ENCODE assay signal across 14 cellular contexts in genomic region chr10:121080324-121080807, GRCh38.
DNase-seq lines count a peak whose midpoint lies in the region; ATAC-seq and TF ChIP-seq lines count a peak whose summit lies in the region.
"Had no signal": no experiment of that assay in that cellular context is flagged by ENCODE, and none has a peak within 500 bp of the region (broad histone marks: within the 10 kb centered on the region; RNA-seq: fewer than 3 reads in every experiment).

No MANE protein-coding gene starts in this region.

- H3K36me3 ChIP-seq in HEK293 (ENCODE audit: control insufficient read depth in 2 of 2, insufficient read depth in 1 of 2, low read length in 2 of 2): no peaks in the 10 kb centered on the region
- no peaks in the 10 kb centered on the region for H3K36me3 ChIP-seq in neural progenitor cell

- H3K4me3 Mint-ChIP-seq in glutamatergic neuron (ENCODE audit: unreplicated experiment): peak overlapping the region; percentile 11
- no peak overlapping the region for H3K4me3 Mint-ChIP-seq in neural progenitor cell
- H3K4me3 Mint-ChIP-seq in naive thymus-derived CD8-positive, alpha-beta T cell: no peak overlapping the region

- H3K4me1 ChIP-seq in HEK293 (ENCODE audit: control insufficient read depth, insufficient read depth, low read length): peaks cover 8% of the 10 kb centered on the region; the same call in 1 of the 2 replicates
- H3K4me1 ChIP-seq in neural progenitor cell: peaks cover 16% of the 10 kb centered on the region

- peaks cover 4% of the 10 kb centered on the region for H3K9me3 Mint-ChIP-seq in glutamatergic neuron (ENCODE audit: unreplicated experiment)
- H3K9me3 Mint-ChIP-seq in neural progenitor cell: peaks cover 3% of the 10 kb centered on the region
- no peaks in the 10 kb centered on the region for H3K9me3 Mint-ChIP-seq in naive thymus-derived CD8-positive, alpha-beta T cell

- POLR2A ChIA-PET in HEK293 (lab: Yijun Ruan, JAX): no interaction called here
- POLR2A ChIA-PET in naive thymus-derived CD8-positive, alpha-beta T cell (lab: Charles Lee): no interaction called here

- no peak for TF ChIP-seq CTCF in HEK293 (tag by site-specific recombination; IDR thresholded peaks at IDR 0.05)
- no peak for TF ChIP-seq CTCF in glutamatergic neuron (IDR thresholded peaks at IDR 0.05; ENCODE audit: partially characterized antibody, unreplicated experiment)
- TF ChIP-seq CTCF in neural progenitor cell (IDR thresholded peaks at IDR 0.05): no peak

- H2AFZ ChIP-seq in neural progenitor cell (replicated peaks): peak overlapping the region; percentile 43

- H3K27ac Mint-ChIP-seq in glutamatergic neuron (ENCODE audit: unreplicated experiment) (peak overlapping the region; percentile 85), neural progenitor cell (peak overlapping the region; percentile 22)
- no peak overlapping the region for H3K27ac Mint-ChIP-seq in naive thymus-derived CD8-positive, alpha-beta T cell

- H3K27ac ChIP-seq in HEK293 (ENCODE audit: extremely low read depth, low read depth, low read length) (peak overlapping the region; percentile 4; the same call in 1 of the 2 replicates), neural progenitor cell (no peak overlapping the region)

- H3K9me3 ChIP-seq in HEK293 (ENCODE audit: control insufficient read depth, insufficient read depth, low read depth, low read length) (no peaks in the 10 kb centered on the region), neural progenitor cell (ENCODE audit: low read depth) (no peaks in the 10 kb centered on the region)

- H3K79me2 ChIP-seq in neural progenitor cell (ENCODE audit: low read depth): no peaks in the 10 kb centered on the region

- H3K36me3 Mint-ChIP-seq in glutamatergic neuron (ENCODE audit: unreplicated experiment) (no peaks in the 10 kb centered on the region), neural progenitor cell (no peaks in the 10 kb centered on the region)
- H3K36me3 Mint-ChIP-seq in naive thymus-derived CD8-positive, alpha-beta T cell: no peaks in the 10 kb centered on the region

- H3K9ac ChIP-seq in neural progenitor cell: no peak overlapping the region

- no peak overlapping the region for H3K4me2 ChIP-seq in neural progenitor cell

- peaks cover 32% of the 10 kb centered on the region for H3K4me1 Mint-ChIP-seq in glutamatergic neuron (ENCODE audit: low read depth, unreplicated experiment)
- peaks cover 58% of the 10 kb centered on the region for H3K4me1 Mint-ChIP-seq in neural progenitor cell
- H3K4me1 Mint-ChIP-seq in naive thymus-derived CD8-positive, alpha-beta T cell: no peaks in the 10 kb centered on the region

- H3K27me3 ChIP-seq in neural progenitor cell: no peaks in the 10 kb centered on the region

- H3K4me3 ChIP-seq in HEK293 (ENCODE audit: low read depth, low read length) (no peak overlapping the region), neural progenitor cell (no peak overlapping the region)

- H3K27me3 Mint-ChIP-seq in glutamatergic neuron (ENCODE audit: unreplicated experiment) (peaks cover 5% of the 10 kb centered on the region), neural progenitor cell (ENCODE audit: insufficient read depth, low read depth) (peaks cover 12% of the 10 kb centered on the region)
- peaks cover 0 to 27% (median 2%) of the 10 kb centered on the region in 5 donors for H3K27me3 Mint-ChIP-seq in naive thymus-derived CD8-positive, alpha-beta T cell

- H3F3A ChIP-seq in neural progenitor cell (ENCODE audit: low read depth): no peaks in the 10 kb centered on the region

- CTCF ChIA-PET in HEK293 (lab: Yijun Ruan, JAX): interaction anchor here (0.6 to 2.6 kb wide), 5 partner anchors 10 to 196 kb away, joined by 3 to 10 read pairs (median 3); no protein-coding TSS in a partner anchor

- DNase-seq in NCI-H69 (lab: John Stamatoyannopoulos, UW): peak; percentile 79
- DNase-seq in glutamatergic neuron: peak; percentile 38
- DNase-seq in neural progenitor cell (ENCODE audit: low spot score): no peak
- no peak for DNase-seq in nucleus accumbens (lab: John Stamatoyannopoulos, UW)
- DNase-seq in naive thymus-derived CD8-positive, alpha-beta T cell: no peak
- DNase-seq: activated CD8-positive, alpha-beta memory T cell treated with anti-CD3 and anti-CD28 coated beads for 24 hours; activated gamma-delta T cell treated with Interleukin-2 at 50 U/mL for 16 hours; DMS53; NCI-H1105; NCI-H510A; stimulated activated CD4-positive, alpha-beta T cell treated with anti-CD3 and anti-CD28 coated beads, Interleukin-4, amount 100 ng/mL, for 24 hours had no signal

- no peaks in the 10 kb centered on the region for H4K20me1 ChIP-seq in neural progenitor cell (ENCODE audit: low read depth)

- no peak for ATAC-seq in GM18502 (IDR thresholded peaks at IDR 0.05; ENCODE audit: poor library complexity, unreplicated experiment)
- no peak for ATAC-seq in naive thymus-derived CD8-positive, alpha-beta T cell
- no peak for ATAC-seq in GM21723 (IDR thresholded peaks at IDR 0.05; ENCODE audit: unreplicated experiment)

TF ChIP-seq in HEK293, 187 proteins besides CTCF, POLR2A, EP300 and RAD21 (continues in another document):
- peak; percentile 65; the same call in 1 of the 2 replicates for TF ChIP-seq ZSCAN30 (tag by site-specific recombination; IDR thresholded peaks at IDR 0.05)
- TF ChIP-seq ZXDB (tag by site-specific recombination; IDR thresholded peaks at IDR 0.05): 0 out of 2 replicates have a peak, but pooled peaks have one; percentile 16
- TF ChIP-seq HOXD13 (CRISPR knock-in tag; IDR thresholded peaks at IDR 0.05; ENCODE audit: borderline replicate concordance): no peak
- TF ChIP-seq ZNF155 (tag by site-specific recombination; IDR thresholded peaks at IDR 0.05): no peak
- no peak for TF ChIP-seq ZNF148 (tag by site-specific recombination; IDR thresholded peaks at IDR 0.05; ENCODE audit: borderline replicate concordance)
- TF ChIP-seq ZBTB44 (tag by site-specific recombination; IDR thresholded peaks at IDR 0.05): 0 out of 2 replicates have a peak, but pooled peaks have one; percentile 29
- no peak for TF ChIP-seq SALL2 (tag by site-specific recombination; IDR thresholded peaks at IDR 0.05; ENCODE audit: borderline replicate concordance)
- TF ChIP-seq ZIC2 (tag by site-specific recombination; IDR thresholded peaks at IDR 0.05): peak; percentile 83
- peak; percentile 98 for TF ChIP-seq GLIS1 (tag by site-specific recombination; IDR thresholded peaks at IDR 0.05)
- peak; percentile 70 for TF ChIP-seq ZBTB48 (tag by site-specific recombination; IDR thresholded peaks at IDR 0.05)
- TF ChIP-seq TRIM28 (IDR thresholded peaks at IDR 0.05; ENCODE audit: borderline replicate concordance, low read length): peak; percentile 97
- TF ChIP-seq BCL11A (tag by site-specific recombination; IDR thresholded peaks at IDR 0.05; ENCODE audit: low read depth): no peak
- TF ChIP-seq ZNF335 (tag by site-specific recombination; conservative IDR thresholded peaks at IDR 0.05): peak; percentile 45

Comparison
In these comparisons a context has a peak if more than half of its experiments do, and no peak if none do; other contexts are left out.
1. DNase-seq: peak in NCI-H69 (single experiment) and glutamatergic neuron (single experiment); none in neural progenitor cell (single experiment), nucleus accumbens (0 of 56) and naive thymus-derived CD8-positive, alpha-beta T cell (0 of 10).
2. H3K27ac Mint-ChIP-seq: peak in glutamatergic neuron (single experiment) and neural progenitor cell (single experiment); none in naive thymus-derived CD8-positive, alpha-beta T cell (0 of 10).